ENCODE assay signal across 13 cellular contexts in genomic region chr13:113226873-113227272, GRCh38.
"Had no signal": no experiment of that assay in that cellular context is flagged by ENCODE, and none has a peak within 500 bp of the region (broad histone marks: within the 10 kb centered on the region; RNA-seq: fewer than 3 reads in every experiment).

No MANE protein-coding gene starts in this region.

- DNase-seq: activated CD4-positive, CD25-positive, alpha-beta regulatory T cell; activated naive CD4-positive, alpha-beta T cell; adrenal gland; hippocampal formation; kidney; left ventricle myocardium inferior; natural killer cell; nucleus accumbens; posterior cingulate gyrus; retina; stimulated activated CD4-positive, alpha-beta T cell treated with anti-CD3 and anti-CD28 coated beads, Interleukin-4, amount 100 ng/mL, for 1 hour; stimulated activated naive CD4-positive, alpha-beta T cell; trophoblast cell had no signal

- H3K9me3 Mint-ChIP-seq: natural killer cell had no signal

- ATAC-seq: natural killer cell had no signal
